In genomic region chr5:138543730-138544104, GRCh38 we compare ENCODE assay signal across 8 cellular contexts.
DNase-seq lines count a peak whose midpoint lies in the region; ATAC-seq lines count a peak whose summit lies in the region.

No MANE protein-coding gene starts in this region.

- H3K27me3 ChIP-seq in BLaER1 treated with 17β-estradiol and CSF1 and Interleukin-3, amounts not matched to agents 10 nM and 100 nM: no peaks in the 10 kb centered on the region
- no peaks in the 10 kb centered on the region for H3K27me3 ChIP-seq in stomach smooth muscle (ENCODE audit: control insufficient read depth in 1 of 2, insufficient read depth in 2 of 2, low read length in 2 of 2)

- no peaks in the 10 kb centered on the region for H3K9me3 Mint-ChIP-seq in activated naive CD8-positive, alpha-beta T cell treated with anti-CD3 and anti-CD28 coated beads, Interleukin-2, amount 50 U/mL, for 24 hours

- H3K36me3 ChIP-seq in BLaER1 treated with 17β-estradiol and CSF1 and Interleukin-3, amounts not matched to agents 10 nM and 100 nM: peaks cover 13 to 37% (median 31%) of the 10 kb centered on the region in 11 experiments; a peak in 20 of 22 replicates
- H3K36me3 ChIP-seq in stomach smooth muscle (ENCODE audit: control insufficient read depth in 2 of 2, insufficient read depth in 2 of 2, low read length in 2 of 2): peaks cover 0 to 3% of the 10 kb centered on the region in 2 donors

- H3K27me3 Mint-ChIP-seq in activated naive CD8-positive, alpha-beta T cell treated with anti-CD3 and anti-CD28 coated beads, Interleukin-2, amount 50 U/mL, for 24 hours: no peaks in the 10 kb centered on the region

- H3K27ac ChIP-seq in BLaER1 treated with 17β-estradiol and CSF1 and Interleukin-3, amounts not matched to agents 10 nM and 100 nM: peak overlapping the region; percentile 97 to 100 (median 99)
- H3K27ac ChIP-seq in stomach smooth muscle (ENCODE audit: low read length): peak overlapping the region; percentile 99

- H3K9me3 ChIP-seq in BLaER1 treated with 17β-estradiol and CSF1 and Interleukin-3, amounts not matched to agents 10 nM and 100 nM (replicated peaks in 1 of 11): no peaks in the 10 kb centered on the region
- no peaks in the 10 kb centered on the region for H3K9me3 ChIP-seq in stomach smooth muscle (ENCODE audit: control insufficient read depth in 2 of 2, low read length in 2 of 2)

- H3K36me3 Mint-ChIP-seq in activated naive CD8-positive, alpha-beta T cell treated with anti-CD3 and anti-CD28 coated beads, Interleukin-2, amount 50 U/mL, for 24 hours (ENCODE audit: low read depth): peaks cover 54% of the 10 kb centered on the region

- H3K27ac Mint-ChIP-seq in activated naive CD8-positive, alpha-beta T cell treated with anti-CD3 and anti-CD28 coated beads, Interleukin-2, amount 50 U/mL, for 24 hours: peak overlapping the region; percentile 100

- peak overlapping the region; percentile 82 to 99 (median 96) for H3K4me2 ChIP-seq in BLaER1 treated with 17β-estradiol and CSF1 and Interleukin-3, amounts not matched to agents 10 nM and 100 nM

- ATAC-seq in GM19035 (IDR thresholded peaks at IDR 0.05; ENCODE audit: unreplicated experiment): peak; percentile 44
- ATAC-seq in HG03159 (IDR thresholded peaks at IDR 0.05; ENCODE audit: unreplicated experiment): peak; percentile 47
- ATAC-seq in activated naive CD8-positive, alpha-beta T cell treated with anti-CD3 and anti-CD28 coated beads, Interleukin-2, amount 50 U/mL, for 24 hours: peak; percentile 66

- no peak for DNase-seq in activated naive CD8-positive, alpha-beta T cell treated with anti-CD3 and anti-CD28 coated beads, Interleukin-2, amount 50 U/mL, for 24 hours
- DNase-seq in iPS-NIHi7 (ENCODE audit: extremely low spot score): peak; percentile 55
- no peak for DNase-seq in NCI-H748 treated with DMSO at 0.1 percent for 48 hours (lab: John Stamatoyannopoulos, UW)
- DNase-seq in T-helper 9 cell: no peak

- H3K4me3 ChIP-seq in BLaER1 treated with 17β-estradiol and CSF1 and Interleukin-3, amounts not matched to agents 10 nM and 100 nM: peak overlapping the region; percentile 97 to 100 (median 98)
- peak overlapping the region; percentile 94 to 99 for H3K4me3 ChIP-seq in stomach smooth muscle (ENCODE audit: low read length in 2 of 2)

- H3K9ac ChIP-seq in BLaER1 treated with 17β-estradiol and CSF1 and Interleukin-3, amounts not matched to agents 10 nM and 100 nM: peak overlapping the region; percentile 96 to 100 (median 99)
- peak overlapping the region; percentile 99 to 100 for H3K9ac ChIP-seq in stomach smooth muscle (ENCODE audit: low read length in 2 of 2)

- H3K4me1 ChIP-seq in BLaER1 treated with 17β-estradiol and CSF1 and Interleukin-3, amounts not matched to agents 10 nM and 100 nM: peaks cover 53 to 68% (median 61%) of the 10 kb centered on the region in 10 experiments
- H3K4me1 ChIP-seq in stomach smooth muscle (ENCODE audit: control insufficient read depth, insufficient read depth, low read length): peaks cover 43% of the 10 kb centered on the region

- peaks cover 30 to 72% (median 60%) of the 10 kb centered on the region in 11 experiments; a peak in 21 of 22 replicates for H4K20me1 ChIP-seq in BLaER1 treated with 17β-estradiol and CSF1 and Interleukin-3, amounts not matched to agents 10 nM and 100 nM

- peaks cover 76% of the 10 kb centered on the region for H3K4me1 Mint-ChIP-seq in activated naive CD8-positive, alpha-beta T cell treated with anti-CD3 and anti-CD28 coated beads, Interleukin-2, amount 50 U/mL, for 24 hours

- peak overlapping the region; percentile 100 for H3K4me3 Mint-ChIP-seq in activated naive CD8-positive, alpha-beta T cell treated with anti-CD3 and anti-CD28 coated beads, Interleukin-2, amount 50 U/mL, for 24 hours
